ENCODE assay signal across 1 cellular context in genomic region chr6:20900396-20901160, GRCh38.
TF ChIP-seq lines count a peak whose summit lies in the region.

No MANE protein-coding gene starts in this region.

TF ChIP-seq in GM12878, 131 proteins besides CTCF, POLR2A, EP300 and RAD21 (continued from another document):
- peak; percentile 16; the same call in 1 of the 2 replicates for TF ChIP-seq USF2 (IDR thresholded peaks at IDR 0.05; ENCODE audit: borderline replicate concordance, low read depth, low read length)
- TF ChIP-seq STAT1 (conservative IDR thresholded peaks at IDR 0.05) = no peak
- no peak for TF ChIP-seq CBFB (IDR thresholded peaks at IDR 0.05; ENCODE audit: low read depth)
- no peak for TF ChIP-seq RFX5 (IDR thresholded peaks at IDR 0.05; ENCODE audit: low read depth, low read length)
- TF ChIP-seq BRCA1 (IDR thresholded peaks at IDR 0.05; ENCODE audit: low read depth, low read length) = no peak
- no peak for TF ChIP-seq IKZF1 (conservative IDR thresholded peaks at IDR 0.05)
- TF ChIP-seq MYC (IDR thresholded peaks at IDR 0.05; ENCODE audit: insufficient read depth, insufficient read length, insufficient replicate concordance, low read length, severe bottlenecking) = no peak
- TF ChIP-seq SMARCA5 (IDR thresholded peaks at IDR 0.05) = no peak
- no peak for TF ChIP-seq ZNF384 (IDR thresholded peaks at IDR 0.05; ENCODE audit: borderline replicate concordance, low read depth, low read length)
- no peak for TF ChIP-seq LARP7 (IDR thresholded peaks at IDR 0.05)
- TF ChIP-seq SMAD1 (IDR thresholded peaks at IDR 0.05; ENCODE audit: low read depth, partially characterized antibody) = no peak
- TF ChIP-seq POLR2AphosphoS2 (IDR thresholded peaks at IDR 0.05; ENCODE audit: low read depth, low read length) = no peak
- TF ChIP-seq MLLT1 (IDR thresholded peaks at IDR 0.05) = no peak
- TF ChIP-seq HCFC1 (IDR thresholded peaks at IDR 0.05; ENCODE audit: low read length) = no peak
- peak; percentile 90 for TF ChIP-seq FOXM1 (IDR thresholded peaks at IDR 0.05; ENCODE audit: low read depth, low read length)
- no peak for TF ChIP-seq CHD1 (IDR thresholded peaks at IDR 0.05; ENCODE audit: low read depth, low read length)
- TF ChIP-seq ATF2 (IDR thresholded peaks at IDR 0.05; ENCODE audit: low read length) = peak; percentile 92
- no peak for TF ChIP-seq BCLAF1 (IDR thresholded peaks at IDR 0.05)
- TF ChIP-seq SP1 (IDR thresholded peaks at IDR 0.05; ENCODE audit: low read depth, low read length) = no peak
- TF ChIP-seq MEF2A (IDR thresholded peaks at IDR 0.05; ENCODE audit: insufficient read depth, low read depth, low read length) = 0 out of 2 replicates have a peak, but pooled peaks have one; percentile 51
- TF ChIP-seq GABPA (IDR thresholded peaks at IDR 0.05; ENCODE audit: low read depth) = 0 out of 2 replicates have a peak, but pooled peaks have one; percentile 43
- peak; percentile 51 for TF ChIP-seq RUNX3 (IDR thresholded peaks at IDR 0.05; ENCODE audit: low read length)
- no peak for TF ChIP-seq SMAD5 (IDR thresholded peaks at IDR 0.05; ENCODE audit: low read depth)
